In genomic region chrX:148120151-148120550, GRCh38 we compare ENCODE assay signal across 8 cellular contexts.
"Had no signal": no experiment of that assay in that cellular context is flagged by ENCODE, and none has a peak within 500 bp of the region (broad histone marks: within the 10 kb centered on the region; RNA-seq: fewer than 3 reads in every experiment).

No MANE protein-coding gene starts in this region.

- DNase-seq: GDM1, GF-D8 had no signal

- ATAC-seq: GM12878 had no signal

- FAIRE-seq: G401.6, GM12878, GM12891, GM12892, GM18507, GM19239 had no signal

- H3K4me3 ChIP-seq: GM12878 had no signal
